Comparison of ENCODE assay signal across 34 cellular contexts in genomic region chr3:147388395-147389264, GRCh38. TPM values are rescaled to one million over a fixed set of nuclear protein-coding genes. Genes with fewer than 3 reads are reported as not detected.
DNase-seq lines count a peak whose midpoint lies in the region; ATAC-seq, FAIRE-seq and TF ChIP-seq lines count a peak whose summit lies in the region.
"Had no signal": no experiment of that assay in that cellular context is flagged by ENCODE, and none has a peak within 500 bp of the region (broad histone marks: within the 10 kb centered on the region; RNA-seq: fewer than 3 reads in every experiment).

No MANE protein-coding gene starts in this region.

- no peaks in the 10 kb centered on the region for H4K20me1 ChIP-seq in endothelial cell of umbilical vein (replicated peaks; ENCODE audit: control insufficient read depth, extremely low read depth, insufficient read depth, low read length)

- H3K36me3 ChIP-seq in endothelial cell of umbilical vein (ENCODE audit: control insufficient read depth in 2 of 2, extremely low read depth in 1 of 2, insufficient read depth in 2 of 2, low read length in 2 of 2) (no peaks in the 10 kb centered on the region), BE2C (no peaks in the 10 kb centered on the region), heart right ventricle (no peaks in the 10 kb centered on the region)
- H3K36me3 ChIP-seq: HAP-1, left lung, tibial nerve had no signal

- WGBS in heart right ventricle, 2 donors, result 5 to 7% methylated on average over 37 of the region's 37 CpGs

- H3K4me3 Mint-ChIP-seq in activated CD8-positive, alpha-beta T cell treated with anti-CD3 and anti-CD28 coated beads, Interleukin-2, amount 10 ng/mL, durations not matched to agents 7 days and 5 days, result no peak overlapping the region
- H3K4me3 Mint-ChIP-seq in activated CD8-positive, alpha-beta T cell treated with anti-CD3 and anti-CD28 coated beads for 36 hours, result no peak overlapping the region
- peak overlapping the region; percentile 15 to 98 (median 78) for H3K4me3 Mint-ChIP-seq in brain
- H3K4me3 Mint-ChIP-seq: CD8-positive, alpha-beta T cell had no signal

- no peak overlapping the region for H2AFZ ChIP-seq in endothelial cell of umbilical vein (ENCODE audit: low read depth, low read length)

- BruUV-seq in endothelial cell of umbilical vein (replicated peaks; lab: Mats Ljungman, UMichigan), result no TSS peak

- CTCF ChIA-PET in activated CD8-positive, alpha-beta T cell treated with anti-CD3 and anti-CD28 coated beads, Interleukin-2, amount 10 ng/mL, durations not matched to agents 7 days and 5 days (lab: Charles Lee), result interaction anchor here (1.2 kb wide), 1 partner anchor 27 kb away, joined by 3 read pairs; no protein-coding TSS in a partner anchor
- CTCF ChIA-PET in activated CD8-positive, alpha-beta T cell treated with anti-CD3 and anti-CD28 coated beads for 36 hours (lab: Charles Lee), result no interaction called here
- CTCF ChIA-PET in endothelial cell of umbilical vein (lab: Charles Lee), result no interaction called here

- peaks cover 5% of the 10 kb centered on the region for H3K36me3 Mint-ChIP-seq in activated CD8-positive, alpha-beta T cell treated with anti-CD3 and anti-CD28 coated beads, Interleukin-2, amount 10 ng/mL, durations not matched to agents 7 days and 5 days (ENCODE audit: low read depth)
- peaks cover 7% of the 10 kb centered on the region for H3K36me3 Mint-ChIP-seq in activated CD8-positive, alpha-beta T cell treated with anti-CD3 and anti-CD28 coated beads for 36 hours (ENCODE audit: low read depth)
- no peaks in the 10 kb centered on the region for H3K36me3 Mint-ChIP-seq in brain
- H3K36me3 Mint-ChIP-seq: CD8-positive, alpha-beta T cell had no signal

- intact Hi-C loops in activated CD8-positive, alpha-beta T cell treated with anti-CD3 and anti-CD28 coated beads for 36 hours (cut with micrococcal nuclease), result loop anchor here (5.0 kb wide), 2 partner anchors 34 to 149 kb away; no protein-coding TSS in a partner anchor
- intact Hi-C loops in endothelial cell of umbilical vein (cut with micrococcal nuclease) (loop anchor here (10.0 kb wide), 1 partner anchor 226 kb away; no protein-coding TSS in a partner anchor), heart right ventricle (cut with DNase I) (no loop called here)

- H3K27me3 ChIP-seq in endothelial cell of umbilical vein (ENCODE audit: control insufficient read depth in 2 of 2, insufficient read depth in 2 of 2, low read length in 2 of 2), result peaks cover 88 to 97% of the 10 kb centered on the region in 2 experiments
- peaks cover 86% of the 10 kb centered on the region for H3K27me3 ChIP-seq in BE2C
- H3K27me3 ChIP-seq in heart right ventricle, result peaks cover 28 to 100% (median 100%) of the 10 kb centered on the region in 7 donors

- dilution Hi-C loops in endothelial cell of umbilical vein (cut with MboI; ENCODE audit: extremely low pct_ligation_motif_present, low sequenced_read_pairs), result no loop called here

- POLR2A ChIA-PET in activated CD8-positive, alpha-beta T cell treated with anti-CD3 and anti-CD28 coated beads, Interleukin-2, amount 10 ng/mL, durations not matched to agents 7 days and 5 days (lab: Charles Lee), result no interaction called here
- POLR2A ChIA-PET in activated CD8-positive, alpha-beta T cell treated with anti-CD3 and anti-CD28 coated beads for 36 hours (lab: Charles Lee), result no interaction called here
- POLR2A ChIA-PET in endothelial cell of umbilical vein (lab: Charles Lee), result interaction anchor here (0.6 kb wide), 1 partner anchor 270 kb away, joined by 4 read pairs; no protein-coding TSS in a partner anchor

- H3K27me3 Mint-ChIP-seq in activated CD8-positive, alpha-beta T cell treated with anti-CD3 and anti-CD28 coated beads, Interleukin-2, amount 10 ng/mL, durations not matched to agents 7 days and 5 days (ENCODE audit: low read depth), result peaks cover 69% of the 10 kb centered on the region
- peaks cover 85% of the 10 kb centered on the region for H3K27me3 Mint-ChIP-seq in activated CD8-positive, alpha-beta T cell treated with anti-CD3 and anti-CD28 coated beads for 36 hours
- peaks cover 99% of the 10 kb centered on the region for H3K27me3 Mint-ChIP-seq in brain

- peaks cover 6% of the 10 kb centered on the region for H3K4me1 ChIP-seq in endothelial cell of umbilical vein (ENCODE audit: control insufficient read depth, extremely low read depth, insufficient read depth, low read length)
- H3K4me1 ChIP-seq in BE2C, result peaks cover 2% of the 10 kb centered on the region; the same call in 1 of the 2 replicates
- peaks cover 2 to 26% (median 22%) of the 10 kb centered on the region in 9 donors for H3K4me1 ChIP-seq in heart right ventricle
- H3K4me1 ChIP-seq: A549, HAP-1 had no signal

- H3K9me3 Mint-ChIP-seq in activated CD8-positive, alpha-beta T cell treated with anti-CD3 and anti-CD28 coated beads, Interleukin-2, amount 10 ng/mL, durations not matched to agents 7 days and 5 days (ENCODE audit: insufficient read depth), result peaks cover 8% of the 10 kb centered on the region
- H3K9me3 Mint-ChIP-seq in activated CD8-positive, alpha-beta T cell treated with anti-CD3 and anti-CD28 coated beads for 36 hours, result peaks cover 4% of the 10 kb centered on the region
- peaks cover 0 to 17% (median 10%) of the 10 kb centered on the region in 5 experiments for H3K9me3 Mint-ChIP-seq in brain
- H3K9me3 Mint-ChIP-seq: CD8-positive, alpha-beta T cell had no signal

- no peak for ATAC-seq in activated CD8-positive, alpha-beta T cell treated with anti-CD3 and anti-CD28 coated beads, Interleukin-2, amount 10 ng/mL, durations not matched to agents 7 days and 5 days
- ATAC-seq in activated CD8-positive, alpha-beta T cell treated with anti-CD3 and anti-CD28 coated beads for 36 hours, result no peak
- no peak for ATAC-seq in stimulated activated naive CD8-positive, alpha-beta T cell treated with anti-CD3 and anti-CD28 coated beads, Interleukin-15, Interleukin-2, amounts not matched to agents 100 U/mL and 50 U/mL, for 24 hours
- ATAC-seq in heart right ventricle, result no peak
- ATAC-seq: A549; CD8-positive, alpha-beta T cell; left lung had no signal

- no peak overlapping the region for H3K27ac ChIP-seq in endothelial cell of umbilical vein (ENCODE audit: insufficient read depth, low read depth, low read length)
- no peak overlapping the region for H3K27ac ChIP-seq in heart right ventricle
- H3K27ac ChIP-seq: A549, left lung, skin epidermis, tibial nerve, WERI-Rb-1 had no signal

- no peak for TF ChIP-seq CTCF in activated CD8-positive, alpha-beta T cell treated with anti-CD3 and anti-CD28 coated beads for 36 hours (IDR thresholded peaks at IDR 0.05)
- no peak for TF ChIP-seq CTCF in brain (conservative IDR thresholded peaks at IDR 0.05)
- no peak for TF ChIP-seq CTCF in endothelial cell of umbilical vein (IDR thresholded peaks at IDR 0.05; ENCODE audit: extremely low read depth in 1 of 2, insufficient read depth in 1 of 2, low read depth in 1 of 2, low read length in 2 of 2)
- no peak for TF ChIP-seq CTCF in BE2C (IDR thresholded peaks at IDR 0.05; ENCODE audit: low read depth, low read length)
- no peak for TF ChIP-seq CTCF in heart right ventricle (IDR thresholded peaks at IDR 0.05)

- H3K4me1 Mint-ChIP-seq in activated CD8-positive, alpha-beta T cell treated with anti-CD3 and anti-CD28 coated beads, Interleukin-2, amount 10 ng/mL, durations not matched to agents 7 days and 5 days (ENCODE audit: low read depth), result no peaks in the 10 kb centered on the region
- H3K4me1 Mint-ChIP-seq in activated CD8-positive, alpha-beta T cell treated with anti-CD3 and anti-CD28 coated beads for 36 hours (ENCODE audit: low read depth), result no peaks in the 10 kb centered on the region
- peaks cover 76% of the 10 kb centered on the region for H3K4me1 Mint-ChIP-seq in brain

- no peaks in the 10 kb centered on the region for H3K79me2 ChIP-seq in endothelial cell of umbilical vein (ENCODE audit: control insufficient read depth, insufficient read depth, low read length)

- H3K9ac ChIP-seq in endothelial cell of umbilical vein (replicated peaks; ENCODE audit: extremely low read depth, insufficient read depth, low read length), result no peak overlapping the region

- no peak for DNase-seq in activated CD8-positive, alpha-beta T cell treated with anti-CD3 and anti-CD28 coated beads, Interleukin-2, amount 10 ng/mL, durations not matched to agents 7 days and 5 days
- no peak for DNase-seq in activated CD8-positive, alpha-beta T cell treated with anti-CD3 and anti-CD28 coated beads for 36 hours
- DNase-seq in endothelial cell of umbilical vein (ENCODE audit: low read depth, low spot score) (no peak), retina (peak; percentile 73), BE2C (no peak), heart right ventricle (no peak)
- no peak for DNase-seq in stimulated activated naive CD8-positive, alpha-beta T cell treated with anti-CD3 and anti-CD28 coated beads, Interleukin-15, Interleukin-2, amounts not matched to agents 100 U/mL and 50 U/mL, for 24 hours
- DNase-seq: activated CD4-positive, alpha-beta T cell treated with anti-CD3 and anti-CD28 coated beads, Interleukin-2, amount 50 U/mL, for 48 hours; activated effector memory CD4-positive, alpha-beta T cell treated with anti-CD3 and anti-CD28 coated beads, Interleukin-2, amount 50 U/mL, for 16 hours; CD8-positive, alpha-beta T cell; DMS 273 treated with DMSO at 0.1 percent for 48 hours; GDM1; hippocampal formation; KBM-7; left lung; mesenchymal stem cell; NCI-H1417; NCI-H2081; NCI-H226; NCI-H748 treated with DMSO at 0.1 percent for 48 hours; SIG-M5; stimulated activated CD8-positive, alpha-beta memory T cell treated with anti-CD3 and anti-CD28 coated beads, Interleukin-4, amount 100 ng/mL, for 48 hours; T1000; WERI-Rb-1 had no signal

- no peak overlapping the region for H3K4me2 ChIP-seq in endothelial cell of umbilical vein (ENCODE audit: insufficient read depth, low read length)
- H3K4me2 ChIP-seq: A549 had no signal

- TF ChIP-seq POLR2A in endothelial cell of umbilical vein (IDR thresholded peaks at IDR 0.05; ENCODE audit: low read depth, low read length), result no peak

- H3K9me3 ChIP-seq in endothelial cell of umbilical vein (replicated peaks; ENCODE audit: control insufficient read depth, insufficient read depth, low read length) (no peaks in the 10 kb centered on the region), BE2C (0 out of 2 replicates have a peak, but pooled peaks cover 3% of the 10 kb centered on the region), heart right ventricle (no peaks in the 10 kb centered on the region)
- H3K9me3 ChIP-seq: A549, HAP-1, left lung had no signal

- no peak overlapping the region for H3K4me3 ChIP-seq in endothelial cell of umbilical vein (replicated peaks in 1 of 3; ENCODE audit: insufficient read depth in 1 of 3, low read depth in 1 of 3, low read length in 3 of 3)
- no peak overlapping the region for H3K4me3 ChIP-seq in BE2C (ENCODE audit: low read depth, low read length)
- H3K4me3 ChIP-seq in heart right ventricle, result no peak overlapping the region
- H3K4me3 ChIP-seq: A549, HAP-1, left lung, skin epidermis, tibial nerve had no signal

- peak overlapping the region; percentile 55 for H3K27ac Mint-ChIP-seq in activated CD8-positive, alpha-beta T cell treated with anti-CD3 and anti-CD28 coated beads, Interleukin-2, amount 10 ng/mL, durations not matched to agents 7 days and 5 days
- no peak overlapping the region for H3K27ac Mint-ChIP-seq in activated CD8-positive, alpha-beta T cell treated with anti-CD3 and anti-CD28 coated beads for 36 hours
- peak overlapping the region in 4 of 5 experiments; percentile 90 to 100 (median 98) for H3K27ac Mint-ChIP-seq in brain
- H3K27ac Mint-ChIP-seq: CD8-positive, alpha-beta T cell had no signal

- no peak for FAIRE-seq in endothelial cell of umbilical vein (lab: Jason Lieb, UNC)
- FAIRE-seq: A549, colon, frontal cortex, RCC 7860 had no signal

- H3K9me1 ChIP-seq in endothelial cell of umbilical vein (replicated peaks; ENCODE audit: control insufficient read depth, extremely low read depth, insufficient read depth, low read length), result no peaks in the 10 kb centered on the region

RNA-seq across cellular contexts. Expression of gene ZIC4, which starts 17.7 kb away (rescaled TPM):
- not detected for total RNA-seq in activated CD8-positive, alpha-beta T cell treated with anti-CD3 and anti-CD28 coated beads, Interleukin-2, amount 10 ng/mL, durations not matched to agents 7 days and 5 days
- not detected for total RNA-seq in activated CD8-positive, alpha-beta T cell treated with anti-CD3 and anti-CD28 coated beads for 36 hours
- 0.49 TPM for polyA plus RNA-seq in brain (ENCODE audit: insufficient read depth, low read depth, low replicate concordance)
- not detected in 2 replicates for total RNA-seq in endothelial cell of umbilical vein
- not detected in 2 replicates for polyA plus RNA-seq in endothelial cell of umbilical vein
- not detected in 2 replicates for polyA plus RNA-seq in endothelial cell of umbilical vein (2011; cell fraction: cytosol; rRNA removed)
- not detected in 2 replicates for polyA plus RNA-seq in endothelial cell of umbilical vein (2011; cell fraction: nucleus; rRNA removed)
- polyA plus RNA-seq in endothelial cell of umbilical vein (2012), result not detected in 2 replicates
- not detected in 2 replicates for polyA minus RNA-seq in endothelial cell of umbilical vein
- not detected for polyA minus RNA-seq in endothelial cell of umbilical vein (2011; cell fraction: cytosol; rRNA and poly(A)+ RNA removed)
- not detected in 2 replicates for polyA minus RNA-seq in endothelial cell of umbilical vein (2011; cell fraction: nucleus; rRNA and poly(A)+ RNA removed)
- polyA plus RNA-seq in BE2C (2012; ENCODE audit: insufficient read depth, insufficient read length, low read depth), result not detected
- not detected for total RNA-seq in heart right ventricle
- not detected for polyA plus RNA-seq in heart right ventricle
- total RNA-seq: CD8-positive, alpha-beta T cell; HT1080; left lung; MCF 10A had no signal
- polyA plus RNA-seq: A549 had no signal

RNA-seq across cellular contexts. Expression of gene ZIC1, which starts 20.5 kb away (rescaled TPM):
- not detected for total RNA-seq in activated CD8-positive, alpha-beta T cell treated with anti-CD3 and anti-CD28 coated beads, Interleukin-2, amount 10 ng/mL, durations not matched to agents 7 days and 5 days
- not detected for total RNA-seq in activated CD8-positive, alpha-beta T cell treated with anti-CD3 and anti-CD28 coated beads for 36 hours
- polyA plus RNA-seq in brain (ENCODE audit: insufficient read depth, low read depth, low replicate concordance) (13.4 TPM), endothelial cell of umbilical vein (not detected in 2 replicates), heart right ventricle (not detected)
- total RNA-seq in endothelial cell of umbilical vein (not detected in 2 replicates), heart right ventricle (not detected)
- polyA plus RNA-seq in endothelial cell of umbilical vein (2011; cell fraction: cytosol; rRNA removed), result not detected in 2 replicates
- not detected in 2 replicates for polyA plus RNA-seq in endothelial cell of umbilical vein (2011; cell fraction: nucleus; rRNA removed)
- not detected in 2 replicates for polyA plus RNA-seq in endothelial cell of umbilical vein (2012)
- not detected in 2 replicates for polyA minus RNA-seq in endothelial cell of umbilical vein
- not detected for polyA minus RNA-seq in endothelial cell of umbilical vein (2011; cell fraction: cytosol; rRNA and poly(A)+ RNA removed)
- polyA minus RNA-seq in endothelial cell of umbilical vein (2011; cell fraction: nucleus; rRNA and poly(A)+ RNA removed), result not detected in 2 replicates
- not detected for polyA plus RNA-seq in BE2C (2012; ENCODE audit: insufficient read depth, insufficient read length, low read depth)
- total RNA-seq: CD8-positive, alpha-beta T cell; HT1080; MCF 10A; tibial nerve had no signal

Comparison
In these comparisons a context has a peak if more than half of its experiments do, and no peak if none do; other contexts are left out.
1. H3K4me3 Mint-ChIP-seq: peak in brain (5 of 5); none in activated CD8-positive, alpha-beta T cell treated with anti-CD3 and anti-CD28 coated beads, Interleukin-2, amount 10 ng/mL, durations not matched to agents 7 days and 5 days (single experiment) and activated CD8-positive, alpha-beta T cell treated with anti-CD3 and anti-CD28 coated beads for 36 hours (single experiment).
2. intact Hi-C loops: an anchor here in activated CD8-positive, alpha-beta T cell treated with anti-CD3 and anti-CD28 coated beads for 36 hours (5.0 kb wide) and endothelial cell of umbilical vein (10.0 kb wide); none called in heart right ventricle.